13 cellular contexts compared by ENCODE assay signal in genomic region chr7:148540041-148540738, GRCh38. TPM values are rescaled to one million over a fixed set of nuclear protein-coding genes. Genes with fewer than 3 reads are reported as not detected.
A peak's percentile ranks its signal among the peaks of the same experiment; 100 is the strongest.
DNase-seq lines count a peak whose midpoint lies in the region; TF ChIP-seq lines count a peak whose summit lies in the region.
"Had no signal": no experiment of that assay in that cellular context is flagged by ENCODE, and none has a peak within 500 bp of the region (broad histone marks: within the 10 kb centered on the region; RNA-seq: fewer than 3 reads in every experiment).

No MANE protein-coding gene starts in this region.

- no peaks in the 10 kb centered on the region for H3K9me3 ChIP-seq in esophagus (ENCODE audit: control insufficient read depth in 2 of 2, insufficient read depth in 1 of 2, low read depth in 1 of 2, low read length in 1 of 2)
- H3K9me3 ChIP-seq: BE2C, tibial nerve had no signal

- no peak for TF ChIP-seq CTCF in GM13977 (IDR thresholded peaks at IDR 0.05; ENCODE audit: extremely low read depth, insufficient read depth, missing control alignments)

- H3K27ac ChIP-seq in esophagus (ENCODE audit: low read depth in 2 of 2, low read length in 1 of 2) = peak overlapping the region; percentile 0 to 5
- H3K27ac ChIP-seq: cardiac muscle cell had no signal

- H3K4me3 ChIP-seq in esophagus (ENCODE audit: low read depth in 1 of 2, low read length in 2 of 2) = no peak overlapping the region
- H3K4me3 ChIP-seq: cardiac muscle cell, tibial nerve had no signal

- H3K36me3 ChIP-seq in esophagus (ENCODE audit: control insufficient read depth in 2 of 2, insufficient read depth in 2 of 2, low read length in 1 of 2) = no peaks in the 10 kb centered on the region
- H3K36me3 ChIP-seq: BE2C, cardiac muscle cell, tibial nerve had no signal

- WGBS in esophagus, 2 donors = 59 to 65% methylated on average over 11 of the region's 11 CpGs

- peaks cover 0 to 2% of the 10 kb centered on the region in 2 donors for H3K4me1 ChIP-seq in esophagus (ENCODE audit: control insufficient read depth in 2 of 2, insufficient read depth in 2 of 2, low read length in 1 of 2)
- H3K4me1 ChIP-seq: BE2C had no signal

- in situ Hi-C loops in ACHN (cut with HindIII; ENCODE audit: low pct_ligation_motif_present, low pct_unique_long_range_greater_than_20kb, low sequenced_read_pairs) (no loop called here), GM13977 (cut with MboI; ENCODE audit: low pct_unique_long_range_greater_than_20kb, low sequenced_read_pairs, unreplicated experiment) (no loop called here)

- peak; percentile 57 for DNase-seq in ACHN
- peak; percentile 70 for DNase-seq in NCI-H226
- peak; percentile 49 for DNase-seq in medulla oblongata (ENCODE audit: extremely low spot score)
- no peak for DNase-seq in GM13977 (ENCODE audit: low spot score)
- no peak for DNase-seq in activated CD4-positive, CD25-positive, alpha-beta regulatory T cell treated with anti-CD3 and anti-CD28 coated beads, Interleukin-2, amount 50 U/mL, for 72 hours
- no peak for DNase-seq in NCI-H526 (lab: John Stamatoyannopoulos, UW)
- no peak for DNase-seq in NK-92 (lab: John Stamatoyannopoulos, UW; ENCODE audit: unreplicated experiment)
- DNase-seq: activated CD8-positive, alpha-beta T cell treated with anti-CD3 and anti-CD28 coated beads, Interleukin-2, amount 10 ng/mL, durations not matched to agents 7 days and 5 days; BE2C; immature natural killer cell had no signal

- H3K27me3 ChIP-seq in esophagus (ENCODE audit: control insufficient read depth in 1 of 2, insufficient read depth in 2 of 2, low read length in 2 of 2) = no peaks in the 10 kb centered on the region
- H3K27me3 ChIP-seq: BE2C, cardiac muscle cell, tibial nerve had no signal

RNA-seq across cellular contexts. Expression of gene C7orf33, which starts 50.4 kb away (rescaled TPM):
- not detected for polyA plus RNA-seq in esophagus
- polyA plus RNA-seq: cardiac muscle cell, immature natural killer cell had no signal

Comparison
In these comparisons a context has a peak if more than half of its experiments do, and no peak if none do; other contexts are left out.
1. DNase-seq: peak in ACHN (single experiment), NCI-H226 (single experiment) and medulla oblongata (single experiment); none in GM13977 (single experiment), activated CD4-positive, CD25-positive, alpha-beta regulatory T cell treated with anti-CD3 and anti-CD28 coated beads, Interleukin-2, amount 50 U/mL, for 72 hours (single experiment), NCI-H526 (0 of 2) and NK-92 (single experiment).